Comparison of ENCODE assay signal across 8 cellular contexts in the genomic region with DNA sequence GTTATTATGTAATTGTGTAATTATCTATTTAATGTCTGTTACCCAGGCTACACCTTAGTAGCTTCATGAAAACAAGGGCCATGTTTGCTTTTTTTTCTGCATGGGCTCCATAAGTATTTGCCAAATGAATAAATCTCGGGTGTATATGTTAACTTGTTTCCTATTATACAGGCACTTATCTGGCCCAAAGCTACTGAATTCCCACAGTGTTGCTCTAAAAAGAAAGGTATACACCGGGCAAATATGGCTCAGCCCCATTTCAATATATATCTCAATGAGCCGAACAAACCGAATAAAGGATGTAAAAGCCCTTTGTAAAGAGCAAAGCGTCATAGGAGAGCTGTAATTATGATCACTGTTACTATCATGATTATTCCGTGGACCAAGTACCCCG. TPM values are rescaled to one million over a fixed set of nuclear protein-coding genes. Genes with fewer than 3 reads are reported as not detected.
DNase-seq lines count a peak whose midpoint lies in the region; ATAC-seq and TF ChIP-seq lines count a peak whose summit lies in the region.

No MANE protein-coding gene starts in this region.

- H2BK12ac ChIP-seq in trophoblast cell (ENCODE audit: low read length): no peak overlapping the region

- H2AK5ac ChIP-seq in trophoblast cell (ENCODE audit: low read length): no peak overlapping the region

- no peak for TF ChIP-seq CTCF in OCI-LY7 (conservative IDR thresholded peaks at IDR 0.05; ENCODE audit: low read length)
- no peak for TF ChIP-seq CTCF in epithelial cell of esophagus (IDR thresholded peaks at IDR 0.05; ENCODE audit: insufficient read depth, low read depth, low read length, missing control alignments)
- TF ChIP-seq CTCF in GM13977 (IDR thresholded peaks at IDR 0.05; ENCODE audit: extremely low read depth, insufficient read depth, missing control alignments): no peak

- DNase-seq in H7: no peak
- no peak for DNase-seq in OCI-LY7 (ENCODE audit: low spot score)
- no peak for DNase-seq in epithelial cell of esophagus (ENCODE audit: low read depth)
- DNase-seq in trophoblast cell: peak in 1 of 2 donors; percentile 4
- DNase-seq in left colon: no peak
- DNase-seq in activated CD8-positive, alpha-beta memory T cell treated with anti-CD3 and anti-CD28 coated beads for 24 hours: no peak
- no peak for DNase-seq in GM13977 (ENCODE audit: low spot score)

- POLR2A ChIA-PET in OCI-LY7 (lab: Charles Lee): interaction anchor here (0.5 to 2.6 kb wide), 13 partner anchors 13 to 1666 kb away, joined by 3 to 10 read pairs (median 3); no protein-coding TSS in a partner anchor

- H3K27me3 ChIP-seq in H7 (ENCODE audit: control insufficient read depth, insufficient read depth, low read length) (no peaks in the 10 kb centered on the region), trophoblast cell (ENCODE audit: insufficient read depth, low read length) (no peaks in the 10 kb centered on the region)

- H3K79me1 ChIP-seq in trophoblast cell (ENCODE audit: low read length): peaks cover 5% of the 10 kb centered on the region

- no peak overlapping the region for H4K91ac ChIP-seq in trophoblast cell (ENCODE audit: low read depth, low read length)

- peak overlapping the region; percentile 91 for H3K9ac ChIP-seq in trophoblast cell (ENCODE audit: low read length)

- no peak overlapping the region for H3K18ac ChIP-seq in trophoblast cell (ENCODE audit: low read length)

- H3K9me2 ChIP-seq in OCI-LY7 (ENCODE audit: insufficient read depth, low read length): no peaks in the 10 kb centered on the region

- H3K4ac ChIP-seq in trophoblast cell (ENCODE audit: low read depth, low read length): peak overlapping the region; percentile 26

- CTCF ChIA-PET in OCI-LY7 (lab: Charles Lee; ENCODE audit: unreplicated experiment): interaction anchor here (0.5 to 1.0 kb wide), 2 partner anchors 16 to 237 kb away, joined by 3 to 4 read pairs; no protein-coding TSS in a partner anchor

- no peak overlapping the region for H3K14ac ChIP-seq in trophoblast cell (ENCODE audit: low read length)

- ATAC-seq in HG03159 (IDR thresholded peaks at IDR 0.05; ENCODE audit: unreplicated experiment) (no peak), left colon (no peak)

- H2BK5ac ChIP-seq in trophoblast cell (ENCODE audit: low read depth, low read length, poor library complexity): no peak overlapping the region

- peak overlapping the region; percentile 90 for H4K8ac ChIP-seq in trophoblast cell (ENCODE audit: low read depth, low read length)

- WGBS in trophoblast cell (ENCODE audit: extremely low coverage, insufficient coverage, insufficient read length): no CpG with 5 or more reads among the region's 7 CpGs

- H3K36me3 ChIP-seq in H7 (replicated peaks; ENCODE audit: control insufficient read depth, insufficient read depth, low read length) (no peaks in the 10 kb centered on the region; the same call in 1 of the 2 replicates), OCI-LY7 (ENCODE audit: insufficient read depth, low read length) (peaks cover 10% of the 10 kb centered on the region; the same call in 1 of the 2 replicates), trophoblast cell (ENCODE audit: control insufficient read depth in 1 of 2, insufficient read depth in 2 of 2, low read length in 2 of 2) (no peaks in the 10 kb centered on the region)

- in situ Hi-C loops in GM13977 (cut with MboI; ENCODE audit: low pct_unique_long_range_greater_than_20kb, low sequenced_read_pairs, unreplicated experiment): loop anchor here (25.0 kb wide), 1 partner anchor 1274 kb away; no protein-coding TSS in a partner anchor

- H3K9me3 ChIP-seq in OCI-LY7 (ENCODE audit: low read length) (no peaks in the 10 kb centered on the region), trophoblast cell (ENCODE audit: insufficient read depth, low read depth, low read length) (no peaks in the 10 kb centered on the region)

- H3K79me2 ChIP-seq in OCI-LY7 (ENCODE audit: insufficient read depth, low read depth, low read length) (peaks cover 13% of the 10 kb centered on the region; the same call in 1 of the 2 replicates), trophoblast cell (ENCODE audit: control insufficient read depth, insufficient read depth, low read length, poor library complexity) (peaks cover 5% of the 10 kb centered on the region)

- H3K4me2 ChIP-seq in OCI-LY7 (ENCODE audit: low read length) (peak overlapping the region; percentile 92), trophoblast cell (ENCODE audit: low read length) (peak overlapping the region; percentile 80)

- no peaks in the 10 kb centered on the region for H4K20me1 ChIP-seq in OCI-LY7 (ENCODE audit: insufficient read depth, low read length)

- H3K27ac ChIP-seq in OCI-LY7 (ENCODE audit: low read depth, low read length, poor library complexity, severe bottlenecking) (no peak overlapping the region), trophoblast cell (ENCODE audit: low read depth, low read length) (no peak overlapping the region)

- intact Hi-C loops in OCI-LY7 (cut with micrococcal nuclease; ENCODE audit: unreplicated experiment): loop anchor here (5.0 kb wide), 1 partner anchor 161 kb away; a partner anchor contains a TSS
- intact Hi-C loops in left colon (cut with DNase I, micrococcal nuclease): no loop called here

- H3K4me3 ChIP-seq in H7 (ENCODE audit: insufficient read depth, low read depth, low read length) (peak overlapping the region; percentile 93), OCI-LY7 (ENCODE audit: low read depth, low read length, poor library complexity, severe bottlenecking) (peak overlapping the region; percentile 100), epithelial cell of esophagus (ENCODE audit: low read length) (peak overlapping the region; percentile 87), trophoblast cell (ENCODE audit: low read depth, low read length) (peak overlapping the region; percentile 91)

- peak overlapping the region; percentile 100 for H2AFZ ChIP-seq in OCI-LY7 (ENCODE audit: low read length)
- H2AFZ ChIP-seq in trophoblast cell (ENCODE audit: insufficient read depth, low read length, poor library complexity): peak overlapping the region; percentile 85

- peaks cover 19% of the 10 kb centered on the region for H3K4me1 ChIP-seq in OCI-LY7 (ENCODE audit: insufficient read depth, low read length, poor library complexity, severe bottlenecking)
- peaks cover 4 to 9% of the 10 kb centered on the region in 2 experiments for H3K4me1 ChIP-seq in trophoblast cell (ENCODE audit: control insufficient read depth in 1 of 2, insufficient read depth in 2 of 2, low read length in 2 of 2)

- H2BK120ac ChIP-seq in trophoblast cell (ENCODE audit: insufficient read depth, low read length, poor library complexity): no peak overlapping the region

- no peak overlapping the region for H4K12ac ChIP-seq in trophoblast cell (ENCODE audit: low read depth, low read length)

- no peak overlapping the region for H3K23ac ChIP-seq in trophoblast cell (ENCODE audit: low read length)

- TSS peak; percentile 66 for BruUV-seq in OCI-LY7 (replicated peaks; lab: Mats Ljungman, UMichigan)

RNA-seq across cellular contexts. Expression of a gene that starts 0.8 kb away (rescaled TPM):
- 23.9 and 26.9 TPM in 2 replicates for total RNA-seq in H7 (2014; rRNA removed; shearing (Covaris generic))
- 18.5 and 21.6 TPM in 2 replicates for total RNA-seq in OCI-LY7 (2014; rRNA removed; shearing (Covaris generic))
- total RNA-seq in OCI-LY7 (2022) (26.0 and 28.4 TPM in 2 replicates), left colon (10 to 100 TPM in 1 of 2 donors, 1 to 10 TPM in 1; 9.7 to 14.5 TPM)
- 18.3 and 18.9 TPM in 2 replicates for polyA plus RNA-seq in trophoblast cell (2013)
